ENCODE assay signal across 2 cellular contexts in the genomic region with DNA sequence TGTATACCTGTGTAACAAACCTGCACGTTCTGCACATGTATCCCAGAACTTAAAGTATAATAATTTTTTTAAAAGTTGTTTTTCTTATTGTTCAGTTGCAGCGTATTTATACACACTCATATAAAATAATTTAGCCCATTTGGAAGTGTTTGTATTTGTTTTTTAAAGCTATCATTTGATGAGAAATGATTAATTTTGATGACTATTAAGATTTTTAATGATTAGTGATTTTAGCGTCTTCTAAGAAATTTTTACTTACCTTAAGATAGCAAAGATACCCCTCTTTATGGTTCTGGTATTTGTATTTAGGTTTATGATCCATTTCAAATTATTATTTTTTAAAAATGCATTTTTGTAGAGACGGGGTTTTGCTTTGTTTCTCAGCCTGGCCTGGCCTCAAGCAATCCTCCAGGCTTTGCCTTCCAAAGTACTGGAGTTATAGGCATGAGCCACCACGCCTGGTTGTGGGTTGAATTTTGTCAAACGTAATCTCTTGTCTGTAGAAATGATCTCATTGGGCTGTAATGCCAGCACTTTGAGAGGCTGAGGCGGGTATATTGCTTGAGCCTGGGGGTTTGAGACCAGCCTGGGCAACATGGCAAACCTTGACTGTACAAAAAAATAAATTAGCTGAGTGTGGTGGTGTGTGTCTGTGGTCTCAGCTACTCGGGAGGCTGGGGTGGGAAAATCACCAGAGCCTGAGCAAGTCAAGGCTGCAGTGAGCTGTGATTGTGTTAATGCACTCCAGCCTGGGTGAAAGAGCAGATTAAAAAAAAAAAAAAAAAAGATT.
A peak's percentile ranks its signal among the peaks of the same experiment; 100 is the strongest.
TF ChIP-seq lines count a peak whose summit lies in the region.

No MANE protein-coding gene starts in this region.

TF ChIP-seq in IMR-90, 13 proteins besides CTCF, POLR2A, EP300 and RAD21:
- TF ChIP-seq NFE2L2 (IDR thresholded peaks at IDR 0.05; ENCODE audit: low read depth, low read length) (no peak), MAFK (IDR thresholded peaks at IDR 0.05; ENCODE audit: low read depth, low read length) (0 out of 2 replicates have a peak, but pooled peaks have one; percentile 22)
TF ChIP-seq in IMR-90: peak in this region for 1.

TF ChIP-seq in K562, 482 proteins besides CTCF, POLR2A, EP300 and RAD21:
- TF ChIP-seq ILF3 (IDR thresholded peaks at IDR 0.05; ENCODE audit: borderline replicate concordance) (no peak), NFRKB (IDR thresholded peaks at IDR 0.05; ENCODE audit: low read depth) (no peak), C11orf30 (IDR thresholded peaks at IDR 0.05; ENCODE audit: low read depth) (peak; percentile 44; the same call in 1 of the 2 replicates), ZNF316 (IDR thresholded peaks at IDR 0.05) (peak; percentile 70)
- TF ChIP-seq, protein P1, sequence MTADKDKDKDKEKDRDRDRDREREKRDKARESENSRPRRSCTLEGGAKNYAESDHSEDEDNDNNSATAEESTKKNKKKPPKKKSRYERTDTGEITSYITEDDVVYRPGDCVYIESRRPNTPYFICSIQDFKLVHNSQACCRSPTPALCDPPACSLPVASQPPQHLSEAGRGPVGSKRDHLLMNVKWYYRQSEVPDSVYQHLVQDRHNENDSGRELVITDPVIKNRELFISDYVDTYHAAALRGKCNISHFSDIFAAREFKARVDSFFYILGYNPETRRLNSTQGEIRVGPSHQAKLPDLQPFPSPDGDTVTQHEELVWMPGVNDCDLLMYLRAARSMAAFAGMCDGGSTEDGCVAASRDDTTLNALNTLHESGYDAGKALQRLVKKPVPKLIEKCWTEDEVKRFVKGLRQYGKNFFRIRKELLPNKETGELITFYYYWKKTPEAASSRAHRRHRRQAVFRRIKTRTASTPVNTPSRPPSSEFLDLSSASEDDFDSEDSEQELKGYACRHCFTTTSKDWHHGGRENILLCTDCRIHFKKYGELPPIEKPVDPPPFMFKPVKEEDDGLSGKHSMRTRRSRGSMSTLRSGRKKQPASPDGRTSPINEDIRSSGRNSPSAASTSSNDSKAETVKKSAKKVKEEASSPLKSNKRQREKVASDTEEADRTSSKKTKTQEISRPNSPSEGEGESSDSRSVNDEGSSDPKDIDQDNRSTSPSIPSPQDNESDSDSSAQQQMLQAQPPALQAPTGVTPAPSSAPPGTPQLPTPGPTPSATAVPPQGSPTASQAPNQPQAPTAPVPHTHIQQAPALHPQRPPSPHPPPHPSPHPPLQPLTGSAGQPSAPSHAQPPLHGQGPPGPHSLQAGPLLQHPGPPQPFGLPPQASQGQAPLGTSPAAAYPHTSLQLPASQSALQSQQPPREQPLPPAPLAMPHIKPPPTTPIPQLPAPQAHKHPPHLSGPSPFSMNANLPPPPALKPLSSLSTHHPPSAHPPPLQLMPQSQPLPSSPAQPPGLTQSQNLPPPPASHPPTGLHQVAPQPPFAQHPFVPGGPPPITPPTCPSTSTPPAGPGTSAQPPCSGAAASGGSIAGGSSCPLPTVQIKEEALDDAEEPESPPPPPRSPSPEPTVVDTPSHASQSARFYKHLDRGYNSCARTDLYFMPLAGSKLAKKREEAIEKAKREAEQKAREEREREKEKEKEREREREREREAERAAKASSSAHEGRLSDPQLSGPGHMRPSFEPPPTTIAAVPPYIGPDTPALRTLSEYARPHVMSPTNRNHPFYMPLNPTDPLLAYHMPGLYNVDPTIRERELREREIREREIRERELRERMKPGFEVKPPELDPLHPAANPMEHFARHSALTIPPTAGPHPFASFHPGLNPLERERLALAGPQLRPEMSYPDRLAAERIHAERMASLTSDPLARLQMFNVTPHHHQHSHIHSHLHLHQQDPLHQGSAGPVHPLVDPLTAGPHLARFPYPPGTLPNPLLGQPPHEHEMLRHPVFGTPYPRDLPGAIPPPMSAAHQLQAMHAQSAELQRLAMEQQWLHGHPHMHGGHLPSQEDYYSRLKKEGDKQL (CRISPR knock-in tag; IDR thresholded peaks at IDR 0.05; ENCODE audit: borderline replicate concordance), result no peak
- TF ChIP-seq, protein P2, sequence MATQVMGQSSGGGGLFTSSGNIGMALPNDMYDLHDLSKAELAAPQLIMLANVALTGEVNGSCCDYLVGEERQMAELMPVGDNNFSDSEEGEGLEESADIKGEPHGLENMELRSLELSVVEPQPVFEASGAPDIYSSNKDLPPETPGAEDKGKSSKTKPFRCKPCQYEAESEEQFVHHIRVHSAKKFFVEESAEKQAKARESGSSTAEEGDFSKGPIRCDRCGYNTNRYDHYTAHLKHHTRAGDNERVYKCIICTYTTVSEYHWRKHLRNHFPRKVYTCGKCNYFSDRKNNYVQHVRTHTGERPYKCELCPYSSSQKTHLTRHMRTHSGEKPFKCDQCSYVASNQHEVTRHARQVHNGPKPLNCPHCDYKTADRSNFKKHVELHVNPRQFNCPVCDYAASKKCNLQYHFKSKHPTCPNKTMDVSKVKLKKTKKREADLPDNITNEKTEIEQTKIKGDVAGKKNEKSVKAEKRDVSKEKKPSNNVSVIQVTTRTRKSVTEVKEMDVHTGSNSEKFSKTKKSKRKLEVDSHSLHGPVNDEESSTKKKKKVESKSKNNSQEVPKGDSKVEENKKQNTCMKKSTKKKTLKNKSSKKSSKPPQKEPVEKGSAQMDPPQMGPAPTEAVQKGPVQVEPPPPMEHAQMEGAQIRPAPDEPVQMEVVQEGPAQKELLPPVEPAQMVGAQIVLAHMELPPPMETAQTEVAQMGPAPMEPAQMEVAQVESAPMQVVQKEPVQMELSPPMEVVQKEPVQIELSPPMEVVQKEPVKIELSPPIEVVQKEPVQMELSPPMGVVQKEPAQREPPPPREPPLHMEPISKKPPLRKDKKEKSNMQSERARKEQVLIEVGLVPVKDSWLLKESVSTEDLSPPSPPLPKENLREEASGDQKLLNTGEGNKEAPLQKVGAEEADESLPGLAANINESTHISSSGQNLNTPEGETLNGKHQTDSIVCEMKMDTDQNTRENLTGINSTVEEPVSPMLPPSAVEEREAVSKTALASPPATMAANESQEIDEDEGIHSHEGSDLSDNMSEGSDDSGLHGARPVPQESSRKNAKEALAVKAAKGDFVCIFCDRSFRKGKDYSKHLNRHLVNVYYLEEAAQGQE (CRISPR knock-in tag; IDR thresholded peaks at IDR 0.05; ENCODE audit: low read depth), result no peak
TF ChIP-seq in K562: peak in this region for 2.
